ENCODE assay signal across 8 cellular contexts in genomic region chr5:33299621-33300208, GRCh38.
DNase-seq lines count a peak whose midpoint lies in the region; ATAC-seq and TF ChIP-seq lines count a peak whose summit lies in the region.

No MANE protein-coding gene starts in this region.

- H3K27ac ChIP-seq in heart right ventricle = peak overlapping the region in 6 of 10 donors; percentile 11 to 63 (median 49)
- H3K27ac ChIP-seq in skeletal muscle tissue (ENCODE audit: low read depth, low read length) = no peak overlapping the region

- no peak overlapping the region for H3K4me3 ChIP-seq in heart right ventricle
- H3K4me3 ChIP-seq in skeletal muscle tissue (ENCODE audit: low read length in 3 of 3) = no peak overlapping the region

- ATAC-seq in GM21360 (IDR thresholded peaks at IDR 0.05; ENCODE audit: unreplicated experiment) = peak; percentile 32
- peak; percentile 32 to 83 (median 78) for ATAC-seq in heart right ventricle

- H3K4me1 ChIP-seq in heart right ventricle = peaks cover 3 to 21% (median 14%) of the 10 kb centered on the region in 9 donors
- H3K4me1 ChIP-seq in skeletal muscle tissue (ENCODE audit: control insufficient read depth in 3 of 3, insufficient read depth in 3 of 3, low read length in 3 of 3) = peaks cover 0 to 2% (median 0%) of the 10 kb centered on the region in 3 donors

- peak overlapping the region in 2 of 3 donors; percentile 35 to 46 for H3K9ac ChIP-seq in skeletal muscle tissue (ENCODE audit: low read depth in 1 of 3, low read length in 3 of 3)

- 12 to 13% methylated on average over 5 of the region's 5 CpGs for WGBS in heart right ventricle, 2 donors

- intact Hi-C loops in heart right ventricle (cut with DNase I) = loop anchor here in 7 of 10 donors (5.0 to 10.0 kb wide), 4 partner anchors 585 to 1297 kb away; partner anchors contain the start of gene NPR3 (in 4 of the 7)

- H3K27me3 ChIP-seq in heart right ventricle (no peaks in the 10 kb centered on the region), skeletal muscle tissue (ENCODE audit: control insufficient read depth in 3 of 3, insufficient read depth in 3 of 3, low read length in 3 of 3) (no peaks in the 10 kb centered on the region)

- peak; percentile 19 to 63 (median 43) for TF ChIP-seq CTCF in heart right ventricle (IDR thresholded peaks at IDR 0.05)

- peak; percentile 84 for DNase-seq in EH (ENCODE audit: low read depth)
- DNase-seq in HS-27A (ENCODE audit: low read depth) = peak; percentile 62
- peak; percentile 10 for DNase-seq in UCSD-AML1 (lab: John Stamatoyannopoulos, UW; ENCODE audit: unreplicated experiment)
- no peak for DNase-seq in heart right ventricle
- DNase-seq in activated CD4-positive, CD25-positive, alpha-beta regulatory T cell treated with anti-CD3 and anti-CD28 coated beads, Interleukin-2, amount 50 U/mL, for 72 hours = no peak
- DNase-seq in activated CD4-positive, alpha-beta T cell treated with anti-CD3 and anti-CD28 coated beads for 48 hours = no peak

- H3K36me3 ChIP-seq in heart right ventricle (no peaks in the 10 kb centered on the region), skeletal muscle tissue (ENCODE audit: control insufficient read depth in 3 of 3, insufficient read depth in 3 of 3, low read length in 3 of 3) (no peaks in the 10 kb centered on the region)

- H3K9me3 ChIP-seq in heart right ventricle = peaks cover 0 to 9% (median 0%) of the 10 kb centered on the region in 11 donors
- H3K9me3 ChIP-seq in skeletal muscle tissue (ENCODE audit: control insufficient read depth in 3 of 3, low read length in 3 of 3) = no peaks in the 10 kb centered on the region

Comparison
In these comparisons a context has a peak if more than half of its experiments do, and no peak if none do; other contexts are left out.
1. DNase-seq: peak in EH (single experiment), HS-27A (single experiment) and UCSD-AML1 (single experiment); none in heart right ventricle (0 of 2), activated CD4-positive, CD25-positive, alpha-beta regulatory T cell treated with anti-CD3 and anti-CD28 coated beads, Interleukin-2, amount 50 U/mL, for 72 hours (single experiment) and activated CD4-positive, alpha-beta T cell treated with anti-CD3 and anti-CD28 coated beads for 48 hours (single experiment).